8 cellular contexts compared by ENCODE assay signal in genomic region chr13:44972956-44973581, GRCh38. TPM values are rescaled to one million over a fixed set of nuclear protein-coding genes. Genes with fewer than 3 reads are reported as not detected.
A peak's percentile ranks its signal among the peaks of the same experiment; 100 is the strongest.
DNase-seq lines count a peak whose midpoint lies in the region; ATAC-seq and TF ChIP-seq lines count a peak whose summit lies in the region.

No MANE protein-coding gene starts in this region.

- H3K27ac Mint-ChIP-seq in activated CD4-positive, alpha-beta T cell treated with anti-CD3 and anti-CD28 coated beads for 36 hours: no peak overlapping the region

- TF ChIP-seq EP300 in sigmoid colon (IDR thresholded peaks at IDR 0.05): no peak

- ATAC-seq in activated CD4-positive, alpha-beta T cell treated with anti-CD3 and anti-CD28 coated beads for 36 hours: no peak

- no peaks in the 10 kb centered on the region for H3K27me3 ChIP-seq in sigmoid colon

- H3K36me3 ChIP-seq in sigmoid colon: peaks cover 0 to 29% (median 0%) of the 10 kb centered on the region in 4 donors

- POLR2A ChIA-PET in activated CD4-positive, alpha-beta T cell treated with anti-CD3 and anti-CD28 coated beads for 36 hours (lab: Charles Lee): no interaction called here

- H3K4me1 ChIP-seq in sigmoid colon: peaks cover 0 to 20% (median 12%) of the 10 kb centered on the region in 4 donors

- no peaks in the 10 kb centered on the region for H3K9me3 Mint-ChIP-seq in activated CD4-positive, alpha-beta T cell treated with anti-CD3 and anti-CD28 coated beads for 36 hours (ENCODE audit: low read depth)

- TF ChIP-seq CTCF in epithelial cell of esophagus (IDR thresholded peaks at IDR 0.05; ENCODE audit: insufficient read depth, low read depth, low read length, missing control alignments) (peak; percentile 54), sigmoid colon (IDR thresholded peaks at IDR 0.05) (peak; percentile 40 to 60 (median 48))

- no peak for TF ChIP-seq POLR2A in sigmoid colon (IDR thresholded peaks at IDR 0.05)

- CTCF ChIA-PET in activated CD4-positive, alpha-beta T cell treated with anti-CD3 and anti-CD28 coated beads for 36 hours (lab: Charles Lee): interaction anchor here (0.7 to 1.3 kb wide), 7 partner anchors 15 to 492 kb away, joined by 3 to 6 read pairs (median 3); no protein-coding TSS in a partner anchor

- no peaks in the 10 kb centered on the region for H3K4me1 Mint-ChIP-seq in activated CD4-positive, alpha-beta T cell treated with anti-CD3 and anti-CD28 coated beads for 36 hours

- peak; percentile 62 for DNase-seq in NCI-H82 (lab: John Stamatoyannopoulos, UW)
- no peak for DNase-seq in NCI-H82 treated with DMSO at 0.1 percent for 48 hours (lab: John Stamatoyannopoulos, UW; ENCODE audit: unreplicated experiment)
- DNase-seq in NCI-H748 treated with DMSO at 0.1 percent for 48 hours (lab: John Stamatoyannopoulos, UW): peak; percentile 26
- peak; percentile 39 for DNase-seq in epithelial cell of esophagus (ENCODE audit: low read depth)
- no peak for DNase-seq in sigmoid colon
- no peak for DNase-seq in activated CD4-positive, alpha-beta T cell treated with anti-CD3 and anti-CD28 coated beads for 36 hours
- no peak for DNase-seq in islet precursor cell
- DNase-seq in T1000 (lab: John Stamatoyannopoulos, UW): no peak

- no peaks in the 10 kb centered on the region for H3K9me3 ChIP-seq in sigmoid colon

- H3K4me3 ChIP-seq in epithelial cell of esophagus (ENCODE audit: low read length) (no peak overlapping the region), sigmoid colon (no peak overlapping the region)

- 4 to 25% methylated on average over 3 of the region's 3 CpGs for WGBS in sigmoid colon, 2 donors

- no peak overlapping the region for H3K4me3 Mint-ChIP-seq in activated CD4-positive, alpha-beta T cell treated with anti-CD3 and anti-CD28 coated beads for 36 hours

- intact Hi-C loops in sigmoid colon (cut with DNase I): loop anchor here (5.0 kb wide), 4 partner anchors 56 to 1066 kb away; partner anchors contain the start of gene TSC22D1
- intact Hi-C loops in activated CD4-positive, alpha-beta T cell treated with anti-CD3 and anti-CD28 coated beads for 36 hours (cut with DNase I, micrococcal nuclease): loop anchor here in 1 of 2 experiments (1.0 to 5.0 kb wide), 2 partner anchors 336 to 1066 kb away; no protein-coding TSS in a partner anchor

- H3K27ac ChIP-seq in sigmoid colon: no peak overlapping the region

- H3K27me3 Mint-ChIP-seq in activated CD4-positive, alpha-beta T cell treated with anti-CD3 and anti-CD28 coated beads for 36 hours: no peaks in the 10 kb centered on the region

- H3K36me3 Mint-ChIP-seq in activated CD4-positive, alpha-beta T cell treated with anti-CD3 and anti-CD28 coated beads for 36 hours (ENCODE audit: low read depth): peaks cover 14% of the 10 kb centered on the region

RNA-seq across cellular contexts. Expression of gene NUFIP1, which starts 16.2 kb away (rescaled TPM):
- 1 to 10 TPM; 2.2 to 3.5 (median 3.0) TPM for total RNA-seq in sigmoid colon
- 1 to 10 TPM; 1.6 to 2.7 (median 1.8) TPM for polyA plus RNA-seq in sigmoid colon
- 10 to 100 TPM; 10.1 to 13.6 TPM for total RNA-seq in activated CD4-positive, alpha-beta T cell treated with anti-CD3 and anti-CD28 coated beads for 36 hours

RNA-seq across cellular contexts. Expression of gene GPALPP1, which starts 16.3 kb away (rescaled TPM):
- total RNA-seq in sigmoid colon: 10 to 100 TPM; 26.3 to 40.7 (median 32.9) TPM
- 10 to 100 TPM in 1 of 3 donors, 1 to 10 TPM in 2; 7.8 to 12.0 (median 8.3) TPM for polyA plus RNA-seq in sigmoid colon
- total RNA-seq in activated CD4-positive, alpha-beta T cell treated with anti-CD3 and anti-CD28 coated beads for 36 hours: 10 to 100 TPM; 31.8 to 40.5 TPM

Comparison
In these comparisons a context has a peak if more than half of its experiments do, and no peak if none do; other contexts are left out.
1. DNase-seq: peak in NCI-H82 (single experiment), NCI-H748 treated with DMSO at 0.1 percent for 48 hours (single experiment) and epithelial cell of esophagus (single experiment); none in NCI-H82 treated with DMSO at 0.1 percent for 48 hours (single experiment), sigmoid colon (single experiment), activated CD4-positive, alpha-beta T cell treated with anti-CD3 and anti-CD28 coated beads for 36 hours (single experiment), islet precursor cell (single experiment) and T1000 (single experiment).